30 cellular contexts compared by ENCODE assay signal in genomic region chr12:92665496-92665895, GRCh38. TPM values are rescaled to one million over a fixed set of nuclear protein-coding genes. Genes with fewer than 3 reads are reported as not detected.
"Had no signal": no experiment of that assay in that cellular context is flagged by ENCODE, and none has a peak within 500 bp of the region (broad histone marks: within the 10 kb centered on the region; RNA-seq: fewer than 3 reads in every experiment).

No MANE protein-coding gene starts in this region.

- H3K36me3 ChIP-seq: esophagus squamous epithelium, gastrocnemius medialis, heart right ventricle, left lung, lower lobe of right lung had no signal

- ATAC-seq: gastrocnemius medialis; heart right ventricle; left cardiac atrium; left lung; left ventricle myocardium superior; lower lobe of right lung; mucosa of descending colon; naive thymus-derived CD8-positive, alpha-beta T cell had no signal

- H3K27me3 ChIP-seq: dorsolateral prefrontal cortex, esophagus squamous epithelium, gastrocnemius medialis, heart right ventricle, left lung had no signal

- FAIRE-seq: islet of Langerhans, keratinocyte had no signal

- H3K9me3 ChIP-seq: esophagus squamous epithelium, gastrocnemius medialis, heart right ventricle, left lung, lower lobe of right lung, mucosa of descending colon had no signal

- H3K4me3 ChIP-seq: coronary artery, dorsolateral prefrontal cortex, esophagus squamous epithelium, gastrocnemius medialis, heart right ventricle, left lung, lower lobe of right lung, mucosa of descending colon had no signal

- H3K4me1 ChIP-seq: esophagus squamous epithelium, gastrocnemius medialis, heart right ventricle, left lung, lower lobe of right lung had no signal

- H3K27ac ChIP-seq: coronary artery, dorsolateral prefrontal cortex, esophagus squamous epithelium, gastrocnemius medialis, heart right ventricle, left lung, lower lobe of right lung had no signal

- DNase-seq: dermis blood vessel endothelial cell; dorsolateral prefrontal cortex; effector CD4-positive, alpha-beta T cell; effector memory CD4-positive, alpha-beta T cell; esophagus squamous epithelium; foreskin fibroblast; foreskin melanocyte; gastrocnemius medialis; glutamatergic neuron; head of caudate nucleus; heart right ventricle; hippocampal formation; left cardiac atrium; left lung; left ventricle myocardium superior; lower lobe of right lung; mesenchymal stem cell; mucosa of descending colon; naive B cell; naive thymus-derived CD8-positive, alpha-beta T cell had no signal

RNA-seq across cellular contexts. Expression of gene PLEKHG7, which starts 37.3 kb away (rescaled TPM):
- total RNA-seq: dermis blood vessel endothelial cell; dorsolateral prefrontal cortex; endothelial cell of umbilical vein; esophagus squamous epithelium; gastrocnemius medialis; glomerular endothelial cell; heart right ventricle; kidney epithelial cell; left cardiac atrium; left ventricle myocardium superior; lower leg skin; lung microvascular endothelial cell; mesenteric fat pad; mesothelial cell of epicardium; naive thymus-derived CD8-positive, alpha-beta T cell had no signal
- polyA plus RNA-seq: endothelial cell of umbilical vein; keratinocyte; naive thymus-derived CD8-positive, alpha-beta T cell had no signal
